Comparison of ENCODE assay signal across 1 cellular context in genomic region chr2:69724540-69725159, GRCh38.
A peak's percentile ranks its signal among the peaks of the same experiment; 100 is the strongest.
TF ChIP-seq lines count a peak whose summit lies in the region.

No MANE protein-coding gene starts in this region.

TF ChIP-seq in K562, 482 proteins besides CTCF, POLR2A, EP300 and RAD21 (continued from another document and continues in another):
- no peak for TF ChIP-seq AFF1 (IDR thresholded peaks at IDR 0.05; ENCODE audit: low read depth in 1 of 2, partially characterized antibody in 2 of 2)
- TF ChIP-seq SMARCE1 (IDR thresholded peaks at IDR 0.05): peak; percentile 91
- TF ChIP-seq NONO (IDR thresholded peaks at IDR 0.05; ENCODE audit: low read depth in 2 of 2, low read length in 1 of 2): no peak
- no peak for TF ChIP-seq ZNF609 (CRISPR knock-in tag; IDR thresholded peaks at IDR 0.05; ENCODE audit: borderline replicate concordance)
- TF ChIP-seq ZNF24 (IDR thresholded peaks at IDR 0.05): no peak; the same call in 1 of the 2 replicates
- TF ChIP-seq USF2 (CRISPR knock-in tag; IDR thresholded peaks at IDR 0.05): no peak
- no peak for TF ChIP-seq MCM5 (IDR thresholded peaks at IDR 0.05; ENCODE audit: low read depth)
- TF ChIP-seq ELK3 (CRISPR knock-in tag; IDR thresholded peaks at IDR 0.05): no peak
- TF ChIP-seq L3MBTL2 (IDR thresholded peaks at IDR 0.05): 0 out of 2 replicates have a peak, but pooled peaks have one; percentile 16
- TF ChIP-seq ZNF140 (CRISPR knock-in tag; IDR thresholded peaks at IDR 0.05): no peak
- no peak for TF ChIP-seq ZNF3 (CRISPR knock-in tag; IDR thresholded peaks at IDR 0.05)
- no peak for TF ChIP-seq ZNF449 (CRISPR knock-in tag; IDR thresholded peaks at IDR 0.05)
- no peak for TF ChIP-seq CHCHD3 (CRISPR knock-in tag; IDR thresholded peaks at IDR 0.05)
- TF ChIP-seq GABPA (tag; conservative IDR thresholded peaks at IDR 0.05; ENCODE audit: low read depth): peak; percentile 17; the same call in 1 of the 2 replicates
- no peak for TF ChIP-seq ATF6 (CRISPR knock-in tag; IDR thresholded peaks at IDR 0.05)
- TF ChIP-seq RNF2 (IDR thresholded peaks at IDR 0.05): no peak
- TF ChIP-seq RUNX1 (IDR thresholded peaks at IDR 0.05; ENCODE audit: low read depth): no peak
- no peak for TF ChIP-seq POLR2B (IDR thresholded peaks at IDR 0.05; ENCODE audit: low read depth, partially characterized antibody)
- TF ChIP-seq PPARD (CRISPR knock-in tag; IDR thresholded peaks at IDR 0.05): no peak
- no peak for TF ChIP-seq ETS2 (tag; IDR thresholded peaks at IDR 0.05; ENCODE audit: borderline replicate concordance, poor library complexity, severe bottlenecking)
- TF ChIP-seq BCOR (IDR thresholded peaks at IDR 0.05): no peak
- TF ChIP-seq GTF2A2 (tag; IDR thresholded peaks at IDR 0.05): no peak
- TF ChIP-seq PTBP1 (IDR thresholded peaks at IDR 0.05; ENCODE audit: low read depth, low read length): no peak
- no peak for TF ChIP-seq ZNF316 (IDR thresholded peaks at IDR 0.05)
- no peak for TF ChIP-seq SNAPC5 (CRISPR knock-in tag; IDR thresholded peaks at IDR 0.05)
- no peak for TF ChIP-seq HDGF (IDR thresholded peaks at IDR 0.05)
- TF ChIP-seq ETS1 (conservative IDR thresholded peaks at IDR 0.05; ENCODE audit: control insufficient read depth, low read depth, low read length): no peak
- TF ChIP-seq HMG20B (CRISPR knock-in tag; IDR thresholded peaks at IDR 0.05): no peak
- no peak for TF ChIP-seq RBM25 (IDR thresholded peaks at IDR 0.05; ENCODE audit: low read depth, low read length, severe bottlenecking)
- TF ChIP-seq MTA2 (IDR thresholded peaks at IDR 0.05; ENCODE audit: low read depth): no peak
- no peak for TF ChIP-seq KAT2B (IDR thresholded peaks at IDR 0.05; ENCODE audit: low read depth, low read length)
- no peak for TF ChIP-seq ZNF347 (CRISPR knock-in tag; IDR thresholded peaks at IDR 0.05; ENCODE audit: low read depth)
- no peak for TF ChIP-seq MYBL2 (IDR thresholded peaks at IDR 0.05; ENCODE audit: low read depth)
- TF ChIP-seq MYBL2 (CRISPR knock-in tag; IDR thresholded peaks at IDR 0.05; ENCODE audit: borderline replicate concordance): no peak
- TF ChIP-seq ZNF232 (CRISPR knock-in tag; IDR thresholded peaks at IDR 0.05): no peak
- no peak for TF ChIP-seq ZNF431 (CRISPR knock-in tag; IDR thresholded peaks at IDR 0.05)
- no peak for TF ChIP-seq CCAR2 (IDR thresholded peaks at IDR 0.05; ENCODE audit: low read depth, low read length)
- peak; percentile 27; the same call in 1 of the 2 replicates for TF ChIP-seq TFAP4 (CRISPR knock-in tag; IDR thresholded peaks at IDR 0.05; ENCODE audit: borderline replicate concordance)
- no peak for TF ChIP-seq SMAD1 (IDR thresholded peaks at IDR 0.05; ENCODE audit: low read depth, low read length, partially characterized antibody)
- no peak for TF ChIP-seq NCOA2 (IDR thresholded peaks at IDR 0.05; ENCODE audit: partially characterized antibody in 2 of 2)
- no peak for TF ChIP-seq ZNF592 (IDR thresholded peaks at IDR 0.05)
- TF ChIP-seq KDM4B (IDR thresholded peaks at IDR 0.05; ENCODE audit: borderline replicate concordance in 2 of 2, low read depth in 1 of 2): no peak
- no peak for TF ChIP-seq GATAD2A (IDR thresholded peaks at IDR 0.05)
- no peak for TF ChIP-seq ZNF324 (CRISPR knock-in tag; IDR thresholded peaks at IDR 0.05)
- no peak for TF ChIP-seq POLR3G (IDR thresholded peaks at IDR 0.05; ENCODE audit: extremely low read depth, insufficient read length, insufficient replicate concordance)
- TF ChIP-seq SIX5 (IDR thresholded peaks at IDR 0.05; ENCODE audit: borderline replicate concordance in 1 of 2, insufficient read depth in 1 of 2, low read depth in 1 of 2, low read length in 2 of 2): no peak
